ENCODE assay signal across 15 cellular contexts in the genomic region with DNA sequence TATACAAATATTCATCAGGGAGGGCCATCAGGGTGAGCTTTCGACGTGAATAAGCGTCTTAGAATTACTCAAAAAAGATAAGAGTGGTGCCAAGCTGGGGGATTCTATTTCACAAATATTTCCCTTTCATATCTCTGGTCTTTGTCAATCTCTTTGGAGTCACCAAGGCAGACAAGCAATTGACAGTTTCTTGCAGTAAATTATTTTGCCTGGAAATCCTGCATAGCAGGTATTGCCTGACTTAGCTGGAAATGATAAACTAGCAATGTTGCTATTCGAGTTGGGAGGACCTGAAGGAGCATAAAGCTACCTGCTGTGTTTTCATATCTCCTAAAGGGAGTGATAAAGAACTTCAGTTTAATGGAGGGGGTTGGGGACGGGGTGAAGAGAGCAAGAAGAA.
"Had no signal": no experiment of that assay in that cellular context is flagged by ENCODE, and none has a peak within 500 bp of the region (broad histone marks: within the 10 kb centered on the region; RNA-seq: fewer than 3 reads in every experiment).

No MANE protein-coding gene starts in this region.

- H3K36me3 Mint-ChIP-seq: natural killer cell had no signal

- H3K4me1 Mint-ChIP-seq: natural killer cell, neural crest cell had no signal

- H3K9me3 Mint-ChIP-seq: natural killer cell had no signal

- H3K27me3 ChIP-seq: right atrium auricular region, sigmoid colon, tibial nerve had no signal

- H3K4me3 ChIP-seq: coronary artery, right atrium auricular region, sigmoid colon, skin epidermis, tibial nerve had no signal

- DNase-seq: central memory CD4-positive, alpha-beta T cell; effector CD4-positive, alpha-beta T cell; foreskin melanocyte; head of caudate nucleus; hippocampal formation; natural killer cell; posterior cingulate gyrus; sigmoid colon; stimulated activated CD4-positive, alpha-beta T cell treated with anti-CD3 and anti-CD28 coated beads, Interleukin-12 subunit alpha, Interleukin-12 subunit beta, amount 100 ng/mL, for 4 hours; stimulated activated naive CD4-positive, alpha-beta T cell treated with Interleukin-2 at 50 U/mL for 16 hours had no signal

- H3K27ac ChIP-seq: coronary artery, right atrium auricular region, sigmoid colon, tibial nerve had no signal

- H3K27ac Mint-ChIP-seq: natural killer cell had no signal

- H3K36me3 ChIP-seq: right atrium auricular region, sigmoid colon, tibial nerve had no signal

- H3K4me1 ChIP-seq: right atrium auricular region, sigmoid colon had no signal

- H3K4me3 Mint-ChIP-seq: natural killer cell, neural crest cell had no signal

- H3K9me3 ChIP-seq: right atrium auricular region, sigmoid colon, tibial nerve had no signal
